15 cellular contexts compared by ENCODE assay signal in genomic region chr17:42525221-42525620, GRCh38. TPM values are rescaled to one million over a fixed set of nuclear protein-coding genes. Genes with fewer than 3 reads are reported as not detected.
A peak's percentile ranks its signal among the peaks of the same experiment; 100 is the strongest.
DNase-seq lines count a peak whose midpoint lies in the region; ATAC-seq and TF ChIP-seq lines count a peak whose summit lies in the region.
"Had no signal": no experiment of that assay in that cellular context is flagged by ENCODE, and none has a peak within 500 bp of the region (broad histone marks: within the 10 kb centered on the region; RNA-seq: fewer than 3 reads in every experiment).

No MANE protein-coding gene starts in this region.

- H3K4me3 ChIP-seq in ascending aorta (no peak overlapping the region), thyroid gland (replicated peaks in 1 of 3) (no peak overlapping the region), lower leg skin (ENCODE audit: low read depth, poor library complexity, severe bottlenecking) (no peak overlapping the region)

- H3K36me3 ChIP-seq in ascending aorta (no peaks in the 10 kb centered on the region), thyroid gland (peaks cover 0 to 11% of the 10 kb centered on the region in 2 donors)

- DNase-seq in activated naive CD4-positive, alpha-beta T cell treated with anti-CD3 and anti-CD28 coated beads, Interleukin-2, amount 50 U/mL, for 72 hours (ENCODE audit: low spot score in 2 of 2): no peak
- DNase-seq in ascending aorta (ENCODE audit: low spot score in 2 of 2) (no peak), iris pigment epithelial cell (ENCODE audit: low read depth) (peak; percentile 45), thyroid gland (no peak), lower leg skin (ENCODE audit: low spot score in 2 of 2) (no peak)
- DNase-seq: activated naive CD8-positive, alpha-beta T cell treated with anti-CD3 and anti-CD28 coated beads, Interleukin-2, amount 10 ng/mL, durations not matched to agents 7 days and 5 days; foreskin melanocyte; H7; NCI-H1105; NCI-H2227 treated with DMSO at 0.1 percent for 48 hours; stimulated activated naive CD4-positive, alpha-beta T cell had no signal

- peaks cover 5% of the 10 kb centered on the region for H3K36me3 Mint-ChIP-seq in activated naive CD4-positive, alpha-beta T cell treated with anti-CD3 and anti-CD28 coated beads, Interleukin-2, amount 50 U/mL, for 24 hours
- peaks cover 0 to 4% of the 10 kb centered on the region in 2 donors for H3K36me3 Mint-ChIP-seq in activated naive CD4-positive, alpha-beta T cell treated with anti-CD3 and anti-CD28 coated beads, Interleukin-2, amount 50 U/mL, for 72 hours
- H3K36me3 Mint-ChIP-seq: activated naive CD8-positive, alpha-beta T cell treated with anti-CD3 and anti-CD28 coated beads, Interleukin-2, amount 10 ng/mL, durations not matched to agents 7 days and 5 days had no signal

- H3K4me3 Mint-ChIP-seq in activated naive CD4-positive, alpha-beta T cell treated with anti-CD3 and anti-CD28 coated beads, Interleukin-2, amount 50 U/mL, for 24 hours: no peak overlapping the region
- H3K4me3 Mint-ChIP-seq: activated naive CD8-positive, alpha-beta T cell treated with anti-CD3 and anti-CD28 coated beads, Interleukin-2, amount 10 ng/mL, durations not matched to agents 7 days and 5 days; WTC11 had no signal

- peak overlapping the region; percentile 96 to 97 for H3K27ac ChIP-seq in ascending aorta
- H3K27ac ChIP-seq in thyroid gland: peak overlapping the region in 2 of 3 donors; percentile 30 to 78

- H3K9me3 ChIP-seq in ascending aorta (no peaks in the 10 kb centered on the region), thyroid gland (no peaks in the 10 kb centered on the region)

- H3K4me1 ChIP-seq in ascending aorta (peaks cover 35 to 67% of the 10 kb centered on the region in 2 donors), thyroid gland (peaks cover 12 to 50% of the 10 kb centered on the region in 2 donors)

- peaks cover 21% of the 10 kb centered on the region for H3K4me1 Mint-ChIP-seq in activated naive CD4-positive, alpha-beta T cell treated with anti-CD3 and anti-CD28 coated beads, Interleukin-2, amount 50 U/mL, for 24 hours

- peak overlapping the region; percentile 74 for H3K27ac Mint-ChIP-seq in activated naive CD4-positive, alpha-beta T cell treated with anti-CD3 and anti-CD28 coated beads, Interleukin-2, amount 50 U/mL, for 24 hours
- no peak overlapping the region for H3K27ac Mint-ChIP-seq in activated naive CD4-positive, alpha-beta T cell treated with anti-CD3 and anti-CD28 coated beads, Interleukin-2, amount 50 U/mL, for 72 hours
- H3K27ac Mint-ChIP-seq: activated naive CD8-positive, alpha-beta T cell treated with anti-CD3 and anti-CD28 coated beads, Interleukin-2, amount 10 ng/mL, durations not matched to agents 7 days and 5 days; WTC11 had no signal

- H3K27me3 Mint-ChIP-seq in activated naive CD4-positive, alpha-beta T cell treated with anti-CD3 and anti-CD28 coated beads, Interleukin-2, amount 50 U/mL, for 24 hours: no peaks in the 10 kb centered on the region

- intact Hi-C loops in ascending aorta (cut with DNase I): no loop called here
- intact Hi-C loops in thyroid gland (cut with DNase I): loop anchor here (5.0 kb wide), 1 partner anchor 203 kb away; no protein-coding TSS in a partner anchor
- intact Hi-C loops in lower leg skin (cut with DNase I; ENCODE audit: low total_unique reads): loop anchor here (5.0 kb wide), 1 partner anchor 103 kb away; the partner anchor contains the start of gene CAVIN1

- WGBS in thyroid gland, 2 donors: 87 to 90% methylated on average over 2 of the region's 2 CpGs
- WGBS in lower leg skin, 2 donors: 64 to 72% methylated on average over 2 of the region's 2 CpGs

- no peak for TF ChIP-seq POLR2A in thyroid gland (IDR thresholded peaks at IDR 0.05)
- no peak for TF ChIP-seq POLR2A in lower leg skin (IDR thresholded peaks at IDR 0.05)

- no peak for ATAC-seq in activated naive CD4-positive, alpha-beta T cell treated with anti-CD3 and anti-CD28 coated beads, Interleukin-2, amount 50 U/mL, for 72 hours
- ATAC-seq in GM21515 (IDR thresholded peaks at IDR 0.05; ENCODE audit: unreplicated experiment) (no peak), HG02642 (IDR thresholded peaks at IDR 0.05; ENCODE audit: poor library complexity, unreplicated experiment) (no peak)
- ATAC-seq: WTC11 had no signal

- TF ChIP-seq CTCF in ascending aorta (IDR thresholded peaks at IDR 0.05): no peak
- TF ChIP-seq CTCF in thyroid gland (IDR thresholded peaks at IDR 0.05): no peak
- TF ChIP-seq CTCF in lower leg skin (IDR thresholded peaks at IDR 0.05): no peak

- H3K27me3 ChIP-seq in ascending aorta (no peaks in the 10 kb centered on the region), thyroid gland (no peaks in the 10 kb centered on the region)

- H3K9me3 Mint-ChIP-seq in activated naive CD4-positive, alpha-beta T cell treated with anti-CD3 and anti-CD28 coated beads, Interleukin-2, amount 50 U/mL, for 24 hours: no peaks in the 10 kb centered on the region
- no peaks in the 10 kb centered on the region for H3K9me3 Mint-ChIP-seq in activated naive CD4-positive, alpha-beta T cell treated with anti-CD3 and anti-CD28 coated beads, Interleukin-2, amount 50 U/mL, for 72 hours
- H3K9me3 Mint-ChIP-seq: activated naive CD8-positive, alpha-beta T cell treated with anti-CD3 and anti-CD28 coated beads, Interleukin-2, amount 10 ng/mL, durations not matched to agents 7 days and 5 days; WTC11 had no signal

RNA-seq across cellular contexts. Expression of gene NAGLU, which starts 10.8 kb away (rescaled TPM):
- total RNA-seq in activated naive CD4-positive, alpha-beta T cell treated with anti-CD3 and anti-CD28 coated beads, Interleukin-2, amount 50 U/mL, for 72 hours: 10 to 100 TPM; 13.1 to 16.9 TPM
- 94.7 TPM for total RNA-seq in ascending aorta
- 100 to 1,000 TPM in 2 of 4 donors, 10 to 100 TPM in 2; 56.7 to 140 (median 101) TPM for total RNA-seq in thyroid gland
- 10 to 100 TPM; 32.9 to 50.5 (median 36.7) TPM for total RNA-seq in lower leg skin

RNA-seq across cellular contexts. Expression of gene HSD17B1, which starts 27.5 kb away (rescaled TPM):
- total RNA-seq in activated naive CD4-positive, alpha-beta T cell treated with anti-CD3 and anti-CD28 coated beads, Interleukin-2, amount 50 U/mL, for 72 hours: 1 to 10 TPM in 1 of 2 donors, under 1 TPM in 1; 0.76 to 1.7 TPM
- total RNA-seq in ascending aorta (not detected), thyroid gland (1 to 10 TPM in 2 of 4 donors, under 1 TPM in 2; 0.21 to 4.1 (median 1.3) TPM), lower leg skin (1 to 10 TPM; 2.3 to 6.6 (median 4.6) TPM)

RNA-seq across cellular contexts. Expression of gene COASY, which starts 36.7 kb away (rescaled TPM):
- 100 to 1,000 TPM in 1 of 2 donors, 10 to 100 TPM in 1; 86.4 to 124 TPM for total RNA-seq in activated naive CD4-positive, alpha-beta T cell treated with anti-CD3 and anti-CD28 coated beads, Interleukin-2, amount 50 U/mL, for 72 hours
- total RNA-seq in ascending aorta: 10.9 TPM
- 10 to 100 TPM; 32.7 to 60.9 (median 48.7) TPM for total RNA-seq in thyroid gland
- total RNA-seq in lower leg skin: 10 to 100 TPM; 32.4 to 49.5 (median 41.7) TPM

RNA-seq across cellular contexts. Expression of gene MLX, which starts 41.7 kb away (rescaled TPM):
- total RNA-seq in activated naive CD4-positive, alpha-beta T cell treated with anti-CD3 and anti-CD28 coated beads, Interleukin-2, amount 50 U/mL, for 72 hours: 10 to 100 TPM; 44.3 to 60.5 TPM
- total RNA-seq in ascending aorta (15.8 TPM), thyroid gland (10 to 100 TPM; 47.0 to 62.8 (median 52.9) TPM), lower leg skin (10 to 100 TPM; 37.8 to 43.2 (median 39.3) TPM)

RNA-seq across cellular contexts. Expression of gene PSMC3IP, which starts 52.3 kb away (rescaled TPM):
- 10 to 100 TPM; 24.7 to 52.5 TPM for total RNA-seq in activated naive CD4-positive, alpha-beta T cell treated with anti-CD3 and anti-CD28 coated beads, Interleukin-2, amount 50 U/mL, for 72 hours
- total RNA-seq in ascending aorta (2.9 TPM), thyroid gland (1 to 10 TPM; 1.4 to 5.8 (median 4.5) TPM), lower leg skin (1 to 10 TPM in 2 of 4 donors, under 1 TPM in 2; 0.67 to 3.6 (median 1.8) TPM)
